In genomic region chr16:11742536-11743307, GRCh38 we compare ENCODE assay signal across 8 cellular contexts.
A peak's percentile ranks its signal among the peaks of the same experiment; 100 is the strongest.
DNase-seq lines count a peak whose midpoint lies in the region; ATAC-seq lines count a peak whose summit lies in the region.

A gene with protein sequence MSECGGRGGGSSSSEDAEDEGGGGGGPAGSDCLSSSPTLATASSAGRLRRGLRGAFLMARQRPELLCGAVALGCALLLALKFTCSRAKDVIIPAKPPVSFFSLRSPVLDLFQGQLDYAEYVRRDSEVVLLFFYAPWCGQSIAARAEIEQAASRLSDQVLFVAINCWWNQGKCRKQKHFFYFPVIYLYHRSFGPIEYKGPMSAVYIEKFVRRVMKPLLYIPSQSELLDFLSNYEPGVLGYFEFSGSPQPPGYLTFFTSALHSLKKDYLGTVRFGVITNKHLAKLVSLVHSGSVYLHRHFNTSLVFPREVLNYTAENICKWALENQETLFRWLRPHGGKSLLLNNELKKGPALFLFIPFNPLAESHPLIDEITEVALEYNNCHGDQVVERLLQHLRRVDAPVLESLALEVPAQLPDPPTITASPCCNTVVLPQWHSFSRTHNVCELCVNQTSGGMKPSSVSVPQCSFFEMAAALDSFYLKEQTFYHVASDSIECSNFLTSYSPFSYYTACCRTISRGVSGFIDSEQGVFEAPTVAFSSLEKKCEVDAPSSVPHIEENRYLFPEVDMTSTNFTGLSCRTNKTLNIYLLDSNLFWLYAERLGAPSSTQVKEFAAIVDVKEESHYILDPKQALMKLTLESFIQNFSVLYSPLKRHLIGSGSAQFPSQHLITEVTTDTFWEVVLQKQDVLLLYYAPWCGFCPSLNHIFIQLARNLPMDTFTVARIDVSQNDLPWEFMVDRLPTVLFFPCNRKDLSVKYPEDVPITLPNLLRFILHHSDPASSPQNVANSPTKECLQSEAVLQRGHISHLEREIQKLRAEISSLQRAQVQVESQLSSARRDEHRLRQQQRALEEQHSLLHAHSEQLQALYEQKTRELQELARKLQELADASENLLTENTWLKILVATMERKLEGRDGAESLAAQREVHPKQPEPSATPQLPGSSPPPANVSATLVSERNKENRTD (minus strand): TSS chr16:11742857. CDS start chr16:11742730, 127 bp downstream.

- peak within 1 kb of the TSS; percentile 98 for H3K4me3 Mint-ChIP-seq in central memory CD8-positive, alpha-beta T cell

- no peaks in the 10 kb centered on the region for H3K9me3 Mint-ChIP-seq in central memory CD8-positive, alpha-beta T cell

- no peaks in the 10 kb centered on the region for H3K27me3 Mint-ChIP-seq in central memory CD8-positive, alpha-beta T cell

- peak within 1 kb of the TSS; percentile 96 for H3K27ac Mint-ChIP-seq in central memory CD8-positive, alpha-beta T cell (ENCODE audit: low read depth)

- ATAC-seq in GM19023 (IDR thresholded peaks at IDR 0.05; ENCODE audit: unreplicated experiment) = peak; percentile 87
- peak; percentile 85 for ATAC-seq in HG03280 (IDR thresholded peaks at IDR 0.05; ENCODE audit: unreplicated experiment)
- ATAC-seq in central memory CD8-positive, alpha-beta T cell (replicated peaks; ENCODE audit: extremely low read depth, poor library complexity, severe bottlenecking) = peak; percentile 90

- DNase-seq in AG08396 (ENCODE audit: low spot score) (peak; percentile 98), NCI-H345 treated with DMSO at 0.1 percent for 48 hours (lab: John Stamatoyannopoulos, UW; ENCODE audit: unreplicated experiment) (peak; percentile 95), iris pigment epithelial cell (ENCODE audit: low read depth) (peak; percentile 98)
- peak; percentile 97 for DNase-seq in activated CD4-positive, CD25-positive, alpha-beta regulatory T cell treated with anti-CD3 and anti-CD28 coated beads, Interleukin-2, amount 50 U/mL, for 16 hours (ENCODE audit: low read depth, low spot score)
- DNase-seq in central memory CD8-positive, alpha-beta T cell (ENCODE audit: low spot score in 2 of 2) = peak; percentile 99
- DNase-seq in stimulated activated CD4-positive, alpha-beta T cell treated with anti-CD3 and anti-CD28 coated beads, Interleukin-12 subunit alpha, Interleukin-12 subunit beta, amount 100 ng/mL, for 4 hours = peak; percentile 99

- H3K36me3 Mint-ChIP-seq in central memory CD8-positive, alpha-beta T cell (ENCODE audit: insufficient read depth) = peaks cover 27% of the 10 kb centered on the region

- peaks cover 49% of the 10 kb centered on the region for H3K4me1 Mint-ChIP-seq in central memory CD8-positive, alpha-beta T cell

Comparison
In these comparisons a context has a peak if more than half of its experiments do, and no peak if none do; other contexts are left out.
1. Peak in every context shown above with its lines: DNase-seq and ATAC-seq.